ENCODE assay signal across 21 cellular contexts in genomic region chr9:114284316-114285060, GRCh38. TPM values are rescaled to one million over a fixed set of nuclear protein-coding genes. Genes with fewer than 3 reads are reported as not detected.
DNase-seq lines count a peak whose midpoint lies in the region; ATAC-seq and TF ChIP-seq lines count a peak whose summit lies in the region.
"Had no signal": no experiment of that assay in that cellular context is flagged by ENCODE, and none has a peak within 500 bp of the region (broad histone marks: within the 10 kb centered on the region; RNA-seq: fewer than 3 reads in every experiment).

No MANE protein-coding gene starts in this region.

- CTCF ChIA-PET in CD4-positive, alpha-beta T cell (lab: Charles Lee): no interaction called here

- H3K27me3 Mint-ChIP-seq in activated naive CD8-positive, alpha-beta T cell treated with anti-CD3 and anti-CD28 coated beads, Interleukin-2, amount 10 ng/mL, durations not matched to agents 7 days and 5 days: no peaks in the 10 kb centered on the region
- H3K27me3 Mint-ChIP-seq in activated naive CD8-positive, alpha-beta T cell treated with anti-CD3 and anti-CD28 coated beads for 36 hours: no peaks in the 10 kb centered on the region
- no peaks in the 10 kb centered on the region for H3K27me3 Mint-ChIP-seq in endodermal cell (ENCODE audit: insufficient read depth)
- H3K27me3 Mint-ChIP-seq in CD4-positive, alpha-beta T cell: no peaks in the 10 kb centered on the region

- no peak for TF ChIP-seq POLR2A in suprapubic skin (IDR thresholded peaks at IDR 0.05)

- no peak for TF ChIP-seq EP300 in suprapubic skin (IDR thresholded peaks at IDR 0.05)

- H3K9me3 ChIP-seq in endodermal cell (ENCODE audit: control insufficient read depth, low read length) (no peaks in the 10 kb centered on the region), suprapubic skin (no peaks in the 10 kb centered on the region)
- no peaks in the 10 kb centered on the region for H3K9me3 ChIP-seq in CD4-positive, alpha-beta T cell (ENCODE audit: control insufficient read depth, low read length)
- H3K9me3 ChIP-seq: prostate gland, thyroid gland had no signal

- no peak for ATAC-seq in activated naive CD8-positive, alpha-beta T cell treated with anti-CD3 and anti-CD28 coated beads, Interleukin-2, amount 10 ng/mL, durations not matched to agents 7 days and 5 days (ENCODE audit: low read depth)
- ATAC-seq in CD4-positive, alpha-beta T cell (ENCODE audit: poor library complexity): no peak
- ATAC-seq: stimulated activated memory B cell treated with anti-CD40 and anti-IgM and Interleukin-4, amounts not matched to agents 10 μg/mL and 1 μg/mL and 100 μg/mL, for 72 hours had no signal

- H3K27ac ChIP-seq in endodermal cell (ENCODE audit: low read depth, low read length): no peak overlapping the region
- no peak overlapping the region for H3K27ac ChIP-seq in suprapubic skin
- H3K27ac ChIP-seq in CD4-positive, alpha-beta T cell (ENCODE audit: low read depth, low read length): no peak overlapping the region
- H3K27ac ChIP-seq: prostate gland, thyroid gland had no signal

- peaks cover 2% of the 10 kb centered on the region for H3K4me1 Mint-ChIP-seq in activated naive CD8-positive, alpha-beta T cell treated with anti-CD3 and anti-CD28 coated beads, Interleukin-2, amount 10 ng/mL, durations not matched to agents 7 days and 5 days
- peaks cover 2% of the 10 kb centered on the region for H3K4me1 Mint-ChIP-seq in activated naive CD8-positive, alpha-beta T cell treated with anti-CD3 and anti-CD28 coated beads for 36 hours
- H3K4me1 Mint-ChIP-seq in endodermal cell: no peaks in the 10 kb centered on the region
- no peaks in the 10 kb centered on the region for H3K4me1 Mint-ChIP-seq in CD4-positive, alpha-beta T cell (ENCODE audit: low read depth)
- H3K4me1 Mint-ChIP-seq: stimulated activated memory B cell treated with anti-CD40 and anti-IgM and Interleukin-4, amounts not matched to agents 10 μg/mL and 1 μg/mL and 100 μg/mL, for 72 hours had no signal

- H3K36me3 Mint-ChIP-seq in activated naive CD8-positive, alpha-beta T cell treated with anti-CD3 and anti-CD28 coated beads, Interleukin-2, amount 10 ng/mL, durations not matched to agents 7 days and 5 days: no peaks in the 10 kb centered on the region
- H3K36me3 Mint-ChIP-seq in activated naive CD8-positive, alpha-beta T cell treated with anti-CD3 and anti-CD28 coated beads for 36 hours: no peaks in the 10 kb centered on the region
- H3K36me3 Mint-ChIP-seq in endodermal cell (ENCODE audit: low read depth): peaks cover 11% of the 10 kb centered on the region
- no peaks in the 10 kb centered on the region for H3K36me3 Mint-ChIP-seq in CD4-positive, alpha-beta T cell (ENCODE audit: low read depth)
- H3K36me3 Mint-ChIP-seq: stimulated activated memory B cell treated with anti-CD40 and anti-IgM and Interleukin-4, amounts not matched to agents 10 μg/mL and 1 μg/mL and 100 μg/mL, for 72 hours had no signal

- POLR2A ChIA-PET in activated naive CD8-positive, alpha-beta T cell treated with anti-CD3 and anti-CD28 coated beads, Interleukin-2, amount 10 ng/mL, durations not matched to agents 7 days and 5 days (lab: Charles Lee): no interaction called here
- POLR2A ChIA-PET in CD4-positive, alpha-beta T cell (lab: Charles Lee): no interaction called here

- TF ChIP-seq CTCF in endodermal cell (conservative IDR thresholded peaks at IDR 0.05) (no peak), suprapubic skin (IDR thresholded peaks at IDR 0.05) (no peak)
- TF ChIP-seq CTCF in CD4-positive, alpha-beta T cell (IDR thresholded peaks at IDR 0.05): no peak

- no peak overlapping the region for H3K9ac ChIP-seq in endodermal cell (ENCODE audit: extremely low read depth, low read length, poor library complexity, severe bottlenecking)

- intact Hi-C loops in CD4-positive, alpha-beta T cell (cut with DNase I, micrococcal nuclease): no loop called here

- no peak overlapping the region for H3K27ac Mint-ChIP-seq in activated naive CD8-positive, alpha-beta T cell treated with anti-CD3 and anti-CD28 coated beads, Interleukin-2, amount 10 ng/mL, durations not matched to agents 7 days and 5 days
- H3K27ac Mint-ChIP-seq in activated naive CD8-positive, alpha-beta T cell treated with anti-CD3 and anti-CD28 coated beads for 36 hours: no peak overlapping the region
- H3K27ac Mint-ChIP-seq in endodermal cell: no peak overlapping the region
- H3K27ac Mint-ChIP-seq in CD4-positive, alpha-beta T cell: no peak overlapping the region
- H3K27ac Mint-ChIP-seq: stimulated activated memory B cell treated with anti-CD40 and anti-IgM and Interleukin-4, amounts not matched to agents 10 μg/mL and 1 μg/mL and 100 μg/mL, for 72 hours had no signal

- H3K4me3 ChIP-seq in endodermal cell (ENCODE audit: low read length) (no peak overlapping the region), suprapubic skin (no peak overlapping the region)
- H3K4me3 ChIP-seq: prostate gland, thyroid gland had no signal

- 85 to 90% methylated on average over 8 to 11 of the region's 11 CpGs for WGBS in endodermal cell (ENCODE audit: insufficient coverage in 1 of 2, insufficient read length in 1 of 2), 2 experiments
- 85% methylated on average over 9 of the region's 11 CpGs for WGBS in suprapubic skin

- peak; percentile 18 for DNase-seq in activated naive CD8-positive, alpha-beta T cell treated with anti-CD3 and anti-CD28 coated beads, Interleukin-2, amount 10 ng/mL, durations not matched to agents 7 days and 5 days
- DNase-seq in activated naive CD8-positive, alpha-beta T cell treated with anti-CD3 and anti-CD28 coated beads for 36 hours: no peak
- peak; percentile 40 for DNase-seq in endodermal cell
- peak; percentile 89 for DNase-seq in mesenteric fat pad (ENCODE audit: low spot score)
- peak; percentile 51 to 75 for DNase-seq in suprapubic skin (ENCODE audit: low spot score in 2 of 2)
- no peak for DNase-seq in stimulated activated naive CD4-positive, alpha-beta T cell treated with Interleukin-2 at 50 U/mL for 16 hours (lab: John Stamatoyannopoulos, UW)
- DNase-seq in NCI-H1092 (lab: John Stamatoyannopoulos, UW): no peak
- DNase-seq in CD4-positive, alpha-beta T cell: no peak
- DNase-seq: activated gamma-delta T cell treated with Interleukin-2 at 50 U/mL for 16 hours; DMS153; Karpas-422; NCI-H1105 treated with DMSO at 0.1 percent for 48 hours; NCI-H2171; NCI-H748 treated with DMSO at 0.1 percent for 48 hours; stimulated activated CD4-positive, alpha-beta T cell treated with anti-CD3 and anti-CD28 coated beads, Interleukin-15, amount 100 ng/mL, for 24 hours had no signal

- H3K4me3 Mint-ChIP-seq in activated naive CD8-positive, alpha-beta T cell treated with anti-CD3 and anti-CD28 coated beads, Interleukin-2, amount 10 ng/mL, durations not matched to agents 7 days and 5 days: no peak overlapping the region
- H3K4me3 Mint-ChIP-seq in activated naive CD8-positive, alpha-beta T cell treated with anti-CD3 and anti-CD28 coated beads for 36 hours: no peak overlapping the region
- no peak overlapping the region for H3K4me3 Mint-ChIP-seq in endodermal cell
- H3K4me3 Mint-ChIP-seq in CD4-positive, alpha-beta T cell: no peak overlapping the region
- H3K4me3 Mint-ChIP-seq: stimulated activated memory B cell treated with anti-CD40 and anti-IgM and Interleukin-4, amounts not matched to agents 10 μg/mL and 1 μg/mL and 100 μg/mL, for 72 hours had no signal

- H3K36me3 ChIP-seq in endodermal cell (ENCODE audit: control insufficient read depth, insufficient read depth, low read length): peaks cover 48% of the 10 kb centered on the region
- no peaks in the 10 kb centered on the region for H3K36me3 ChIP-seq in suprapubic skin
- H3K36me3 ChIP-seq: prostate gland, thyroid gland had no signal

- H3K9me3 Mint-ChIP-seq in activated naive CD8-positive, alpha-beta T cell treated with anti-CD3 and anti-CD28 coated beads, Interleukin-2, amount 10 ng/mL, durations not matched to agents 7 days and 5 days: no peaks in the 10 kb centered on the region
- no peaks in the 10 kb centered on the region for H3K9me3 Mint-ChIP-seq in activated naive CD8-positive, alpha-beta T cell treated with anti-CD3 and anti-CD28 coated beads for 36 hours
- H3K9me3 Mint-ChIP-seq in endodermal cell: no peaks in the 10 kb centered on the region
- H3K9me3 Mint-ChIP-seq in CD4-positive, alpha-beta T cell: no peaks in the 10 kb centered on the region
- H3K9me3 Mint-ChIP-seq: stimulated activated memory B cell treated with anti-CD40 and anti-IgM and Interleukin-4, amounts not matched to agents 10 μg/mL and 1 μg/mL and 100 μg/mL, for 72 hours had no signal

- H3K27me3 ChIP-seq in endodermal cell (ENCODE audit: control insufficient read depth, insufficient read depth, low read length, poor library complexity, severe bottlenecking) (no peaks in the 10 kb centered on the region), suprapubic skin (no peaks in the 10 kb centered on the region)
- H3K27me3 ChIP-seq in CD4-positive, alpha-beta T cell (ENCODE audit: control insufficient read depth, insufficient read depth, low read length): no peaks in the 10 kb centered on the region
- H3K27me3 ChIP-seq: thyroid gland had no signal

- H3K4me1 ChIP-seq in endodermal cell (ENCODE audit: control insufficient read depth, insufficient read depth, low read length): no peaks in the 10 kb centered on the region
- H3K4me1 ChIP-seq in suprapubic skin: peaks cover 52% of the 10 kb centered on the region
- H3K4me1 ChIP-seq: prostate gland, thyroid gland had no signal

RNA-seq across cellular contexts. Expression of gene ORM1, which starts 38.4 kb away (rescaled TPM):
- not detected for total RNA-seq in activated naive CD8-positive, alpha-beta T cell treated with anti-CD3 and anti-CD28 coated beads, Interleukin-2, amount 10 ng/mL, durations not matched to agents 7 days and 5 days
- not detected for total RNA-seq in activated naive CD8-positive, alpha-beta T cell treated with anti-CD3 and anti-CD28 coated beads for 36 hours
- total RNA-seq in endodermal cell (under 1 TPM in 1 of 2 donors, not detected in 1; 0.59 TPM), mesenteric fat pad (0.64 TPM), suprapubic skin (10 to 100 TPM in 1 of 4 donors, not detected in 3; 59.2 TPM)
- not detected for polyA plus RNA-seq in endodermal cell (2013, experiment 1 of 2)
- polyA plus RNA-seq in endodermal cell (2013, experiment 2 of 2): not detected
- not detected for total RNA-seq in CD4-positive, alpha-beta T cell
- total RNA-seq: endothelial cell of umbilical vein, fibroblast of villous mesenchyme, PC-3, prostate gland, thyroid gland had no signal
- polyA plus RNA-seq: endothelial cell of umbilical vein had no signal

RNA-seq across cellular contexts. Expression of gene ORM2, which starts 45.2 kb away (rescaled TPM):
- not detected for total RNA-seq in activated naive CD8-positive, alpha-beta T cell treated with anti-CD3 and anti-CD28 coated beads, Interleukin-2, amount 10 ng/mL, durations not matched to agents 7 days and 5 days
- not detected for total RNA-seq in activated naive CD8-positive, alpha-beta T cell treated with anti-CD3 and anti-CD28 coated beads for 36 hours
- total RNA-seq in endodermal cell (under 1 TPM; 0.59 to 0.80 TPM), mesenteric fat pad (not detected), suprapubic skin (1 to 10 TPM in 1 of 4 donors, not detected in 3; 9.5 TPM)
- polyA plus RNA-seq in endodermal cell (2013, experiment 1 of 2): not detected
- polyA plus RNA-seq in endodermal cell (2013, experiment 2 of 2): not detected
- not detected for total RNA-seq in CD4-positive, alpha-beta T cell
- total RNA-seq: endothelial cell of umbilical vein, fibroblast of villous mesenchyme, PC-3, thyroid gland had no signal
- polyA plus RNA-seq: endothelial cell of umbilical vein had no signal

Comparison
In these comparisons a context has a peak if more than half of its experiments do, and no peak if none do; other contexts are left out.
1. DNase-seq: peak in activated naive CD8-positive, alpha-beta T cell treated with anti-CD3 and anti-CD28 coated beads, Interleukin-2, amount 10 ng/mL, durations not matched to agents 7 days and 5 days (single experiment), endodermal cell (single experiment), mesenteric fat pad (single experiment) and suprapubic skin (2 of 2); none in activated naive CD8-positive, alpha-beta T cell treated with anti-CD3 and anti-CD28 coated beads for 36 hours (single experiment), stimulated activated naive CD4-positive, alpha-beta T cell treated with Interleukin-2 at 50 U/mL for 16 hours (single experiment), NCI-H1092 (single experiment) and CD4-positive, alpha-beta T cell (0 of 10).